In genomic region chr9:29211681-29212589, GRCh38 we compare ENCODE assay signal across 8 cellular contexts. TPM values are rescaled to one million over a fixed set of nuclear protein-coding genes. Genes with fewer than 3 reads are reported as not detected.
DNase-seq lines count a peak whose midpoint lies in the region; ATAC-seq and TF ChIP-seq lines count a peak whose summit lies in the region.

No MANE protein-coding gene starts in this region.

- no peak overlapping the region for H3K4me3 ChIP-seq in AG10803 (ENCODE audit: low read length)
- H3K4me3 ChIP-seq in skeletal muscle tissue (ENCODE audit: low read length in 3 of 3), result peak overlapping the region in 2 of 3 donors; percentile 35 to 54

- ATAC-seq in GM18907 (IDR thresholded peaks at IDR 0.05; ENCODE audit: unreplicated experiment), result peak; percentile 93
- ATAC-seq in HG03095 (IDR thresholded peaks at IDR 0.05; ENCODE audit: unreplicated experiment), result peak; percentile 73

- peaks cover 37 to 47% (median 40%) of the 10 kb centered on the region in 3 donors for H3K27me3 ChIP-seq in skeletal muscle tissue (ENCODE audit: control insufficient read depth in 3 of 3, insufficient read depth in 3 of 3, low read length in 3 of 3)

- H3K36me3 ChIP-seq in skeletal muscle tissue (ENCODE audit: control insufficient read depth in 3 of 3, insufficient read depth in 3 of 3, low read length in 3 of 3), result no peaks in the 10 kb centered on the region

- DNase-seq in AG10803 (ENCODE audit: low read depth) (peak; percentile 0), NCI-H524 treated with DMSO at 0.1 percent for 48 hours (lab: John Stamatoyannopoulos, UW) (peak; percentile 29), astrocyte of the hippocampus (ENCODE audit: low read depth, low spot score) (peak; percentile 69), iPS-NIHi7 (ENCODE audit: extremely low spot score) (peak; percentile 71)
- DNase-seq in stimulated activated naive CD4-positive, alpha-beta T cell treated with Interleukin-2 at 50 U/mL for 16 hours (lab: John Stamatoyannopoulos, UW), result no peak

- peak; percentile 45 for TF ChIP-seq CTCF in AG10803 (conservative IDR thresholded peaks at IDR 0.05; ENCODE audit: low read length)

- H3K4me1 ChIP-seq in skeletal muscle tissue (ENCODE audit: control insufficient read depth in 3 of 3, insufficient read depth in 3 of 3, low read length in 3 of 3), result peaks cover 4 to 9% (median 5%) of the 10 kb centered on the region in 3 donors

- H3K9ac ChIP-seq in skeletal muscle tissue (ENCODE audit: low read depth in 1 of 3, low read length in 3 of 3), result no peak overlapping the region

- H3K27ac ChIP-seq in skeletal muscle tissue (ENCODE audit: low read depth, low read length), result no peak overlapping the region

- H3K9me3 ChIP-seq in skeletal muscle tissue (ENCODE audit: control insufficient read depth in 3 of 3, low read length in 3 of 3), result no peaks in the 10 kb centered on the region

RNA-seq across cellular contexts. Expression of gene LINGO2, which starts 1.5 kb away (rescaled TPM):
- 1.0 TPM for total RNA-seq in skeletal muscle tissue
